Comparison of ENCODE assay signal across 1 cellular context in genomic region chr5:175479125-175479881, GRCh38.
TF ChIP-seq lines count a peak whose summit lies in the region.

No MANE protein-coding gene starts in this region.

TF ChIP-seq in liver, 16 proteins besides CTCF, POLR2A, EP300 and RAD21 (continued from another document):
- TF ChIP-seq ZBTB33 (IDR thresholded peaks at IDR 0.05) (no peak), YY1 (IDR thresholded peaks at IDR 0.05) (peak; percentile 45), GABPA (IDR thresholded peaks at IDR 0.05 in 1 of 2, conservative IDR thresholded peaks at IDR 0.05 in 1 of 2) (no peak), RXRA (IDR thresholded peaks at IDR 0.05) (peak in 1 of 2 donors; percentile 34), MAX (IDR thresholded peaks at IDR 0.05) (no peak)
